ENCODE assay signal across 9 cellular contexts in genomic region chr11:8833568-8834275, GRCh38.
DNase-seq lines count a peak whose midpoint lies in the region; ATAC-seq and TF ChIP-seq lines count a peak whose summit lies in the region.
"Had no signal": no experiment of that assay in that cellular context is flagged by ENCODE, and none has a peak within 500 bp of the region (broad histone marks: within the 10 kb centered on the region; RNA-seq: fewer than 3 reads in every experiment).

No MANE protein-coding gene starts in this region.

- no peak overlapping the region for H3K9ac ChIP-seq in mesendoderm (ENCODE audit: low read length)

- TF ChIP-seq POLR2A in gastrocnemius medialis (IDR thresholded peaks at IDR 0.05): no peak

- peak overlapping the region; percentile 29 for H2AK5ac ChIP-seq in mesendoderm (ENCODE audit: low read length)

- no TSS peak for BruUV-seq in MCF 10A (replicated peaks; lab: Mats Ljungman, UMichigan)

- H2BK120ac ChIP-seq in mesendoderm (ENCODE audit: low read depth, low read length): no peak overlapping the region

- no peaks in the 10 kb centered on the region for H3K79me2 ChIP-seq in mesendoderm (ENCODE audit: control insufficient read depth, insufficient read depth, low read length)

- H2BK15ac ChIP-seq in mesendoderm (replicated peaks; ENCODE audit: low read depth): no peak overlapping the region

- POLR2A ChIA-PET in MCF 10A (lab: Yijun Ruan, JAX): interaction anchor here (0.6 to 2.3 kb wide), 14 partner anchors 8 to 150 kb away, joined by 3 to 10 read pairs (median 4); a partner anchor contains a TSS

- no peaks in the 10 kb centered on the region for H3K27me3 Mint-ChIP-seq in MCF 10A (ENCODE audit: insufficient read depth, unreplicated experiment)

- intact Hi-C loops in MCF 10A (cut with micrococcal nuclease): no loop called here
- intact Hi-C loops in dorsolateral prefrontal cortex (cut with DNase I): no loop called here
- intact Hi-C loops in gastrocnemius medialis (cut with DNase I; ENCODE audit: low total_unique reads): no loop called here

- WGBS in mesendoderm (ENCODE audit: extremely low coverage, insufficient coverage, low lambda C conversion rate): no CpG with 5 or more reads among the region's 3 CpGs

- no peak overlapping the region for H3K4me3 Mint-ChIP-seq in MCF 10A (ENCODE audit: unreplicated experiment)

- no peak overlapping the region for H3K4me2 ChIP-seq in mesendoderm (ENCODE audit: low read length)

- H3K79me1 ChIP-seq in mesendoderm (ENCODE audit: low read length): peaks cover 3% of the 10 kb centered on the region

- H4K8ac ChIP-seq in mesendoderm (ENCODE audit: low read depth, low read length): no peak overlapping the region

- H3K18ac ChIP-seq in mesendoderm (ENCODE audit: low read length): no peak overlapping the region

- H3K36me3 ChIP-seq in mesendoderm (ENCODE audit: control insufficient read depth, insufficient read depth, low read length) (no peaks in the 10 kb centered on the region), gastrocnemius medialis (no peaks in the 10 kb centered on the region)
- H3K36me3 ChIP-seq: pancreas had no signal

- H3K27ac Mint-ChIP-seq in MCF 10A (ENCODE audit: low read depth, unreplicated experiment): peak overlapping the region; percentile 98

- CTCF ChIA-PET in MCF 10A (lab: Yijun Ruan, JAX): interaction anchor here (0.6 to 2.3 kb wide), 7 partner anchors 19 to 131 kb away, joined by 3 to 12 read pairs (median 3); no protein-coding TSS in a partner anchor

- TF ChIP-seq CTCF in MCF 10A (IDR thresholded peaks at IDR 0.05; ENCODE audit: unreplicated experiment): no peak
- no peak for TF ChIP-seq CTCF in dorsolateral prefrontal cortex (IDR thresholded peaks at IDR 0.05 in 54 of 56, conservative IDR thresholded peaks at IDR 0.05 in 2 of 56; ENCODE audit: low read depth in 1 of 56, partially characterized antibody in 56 of 56)
- no peak for TF ChIP-seq CTCF in gastrocnemius medialis (IDR thresholded peaks at IDR 0.05 in 4 of 5, conservative IDR thresholded peaks at IDR 0.05 in 1 of 5)

- ATAC-seq in GM21825 (IDR thresholded peaks at IDR 0.05; ENCODE audit: unreplicated experiment) (no peak), GM19035 (IDR thresholded peaks at IDR 0.05; ENCODE audit: unreplicated experiment) (no peak), gastrocnemius medialis (no peak)

- H4K5ac ChIP-seq in mesendoderm (ENCODE audit: low read length): no peak overlapping the region

- H3K9me3 Mint-ChIP-seq in MCF 10A (ENCODE audit: unreplicated experiment): no peaks in the 10 kb centered on the region

- peak overlapping the region; percentile 40 for H3K27ac ChIP-seq in mesendoderm (ENCODE audit: low read depth, low read length)
- H3K27ac ChIP-seq in dorsolateral prefrontal cortex: peak overlapping the region in 3 of 59 donors; percentile 5 to 73 (median 58)
- H3K27ac ChIP-seq in gastrocnemius medialis: peak overlapping the region in 1 of 4 donors; percentile 18

- H2BK5ac ChIP-seq in mesendoderm (ENCODE audit: low read length): no peak overlapping the region

- H3K4me3 ChIP-seq in mesendoderm (ENCODE audit: low read length) (no peak overlapping the region), dorsolateral prefrontal cortex (no peak overlapping the region), gastrocnemius medialis (no peak overlapping the region)
- H3K4me3 ChIP-seq: pancreas had no signal

- peaks cover 17% of the 10 kb centered on the region for H3K4me1 ChIP-seq in mesendoderm (ENCODE audit: control insufficient read depth, low read depth, low read length)
- peaks cover 17 to 23% of the 10 kb centered on the region in 2 donors for H3K4me1 ChIP-seq in gastrocnemius medialis

- H3K23ac ChIP-seq in mesendoderm (ENCODE audit: low read length): no peak overlapping the region

- H3K36me3 Mint-ChIP-seq in MCF 10A (ENCODE audit: insufficient read depth, unreplicated experiment): no peaks in the 10 kb centered on the region

- peaks cover 34% of the 10 kb centered on the region for H3K4me1 Mint-ChIP-seq in MCF 10A (ENCODE audit: insufficient read depth, unreplicated experiment)

- DNase-seq in AG08395 (ENCODE audit: low spot score) (peak; percentile 49), H4 (ENCODE audit: low spot score) (peak; percentile 61), MCF 10A (ENCODE audit: unreplicated experiment) (peak; percentile 52), mesendoderm (peak; percentile 84), dorsolateral prefrontal cortex (no peak), gastrocnemius medialis (no peak)
- DNase-seq: pancreas had no signal

- H3K4ac ChIP-seq in mesendoderm (ENCODE audit: low read depth, low read length): no peak overlapping the region

- no peaks in the 10 kb centered on the region for H3K27me3 ChIP-seq in mesendoderm (ENCODE audit: insufficient read depth, low read length, poor library complexity)
- H3K27me3 ChIP-seq in dorsolateral prefrontal cortex: no peaks in the 10 kb centered on the region
- H3K27me3 ChIP-seq in gastrocnemius medialis: no peaks in the 10 kb centered on the region
- H3K27me3 ChIP-seq: pancreas had no signal

- H3K56ac ChIP-seq in mesendoderm (ENCODE audit: low read length): peak overlapping the region; percentile 3

- no peaks in the 10 kb centered on the region for H3K9me3 ChIP-seq in gastrocnemius medialis
- H3K9me3 ChIP-seq: pancreas had no signal

- in situ Hi-C loops in gastrocnemius medialis (cut with MboI; ENCODE audit: low sequenced_read_pairs in 4 of 4): no loop called here

Comparison
In these comparisons a context has a peak if more than half of its experiments do, and no peak if none do; other contexts are left out.
1. DNase-seq: peak in AG08395 (single experiment), H4 (single experiment), MCF 10A (single experiment) and mesendoderm (single experiment); none in dorsolateral prefrontal cortex (0 of 10) and gastrocnemius medialis (0 of 2).